In the genomic region with DNA sequence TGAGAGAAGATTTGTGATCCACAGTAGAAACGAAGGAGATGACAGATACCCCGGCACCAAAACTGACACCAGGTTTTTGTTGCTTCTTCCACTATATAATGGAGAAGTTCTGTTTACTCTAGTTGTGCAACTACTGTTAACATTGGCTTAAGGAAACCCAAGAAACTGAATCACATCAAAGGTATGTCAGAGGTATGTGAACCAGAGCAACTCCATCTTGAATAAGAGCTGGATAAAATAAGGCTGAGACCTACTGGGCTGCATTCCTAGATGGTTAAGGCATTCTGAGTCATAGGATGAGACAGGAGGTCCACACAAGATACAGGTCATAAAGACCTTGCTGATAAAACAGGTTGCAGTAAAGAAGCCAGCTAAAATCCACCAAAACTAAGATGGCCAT, we compare ENCODE assay signal across 18 cellular contexts.
DNase-seq lines count a peak whose midpoint lies in the region; ATAC-seq, FAIRE-seq and TF ChIP-seq lines count a peak whose summit lies in the region.
"Had no signal": no experiment of that assay in that cellular context is flagged by ENCODE, and none has a peak within 500 bp of the region (broad histone marks: within the 10 kb centered on the region; RNA-seq: fewer than 3 reads in every experiment).

No MANE protein-coding gene starts in this region.

- H2BK15ac ChIP-seq in IMR-90 (ENCODE audit: low read depth, low read length) = no peak overlapping the region; the same call in 2 of the 3 replicates

- no peak overlapping the region for H4K5ac ChIP-seq in IMR-90 (ENCODE audit: low read depth, low read length)

- H2BK20ac ChIP-seq in IMR-90 (ENCODE audit: low read depth, low read length) = 0 out of 2 replicates have a peak overlapping the region, but pooled peaks have one; percentile 67

- H3K4me2 ChIP-seq in IMR-90 (ENCODE audit: low read depth, low read length) (no peak overlapping the region), keratinocyte (ENCODE audit: control insufficient read depth, extremely low read depth, insufficient read depth, low read depth, low read length) (no peak overlapping the region)

- peak overlapping the region; percentile 55 for H2BK5ac ChIP-seq in IMR-90 (ENCODE audit: low read depth, low read length, poor library complexity, severe bottlenecking)

- peak; percentile 91 for FAIRE-seq in keratinocyte (lab: Jason Lieb, UNC)
- FAIRE-seq: G401.6, HepG2 had no signal

- H3K4ac ChIP-seq in IMR-90 (ENCODE audit: low read depth, low read length) = no peak overlapping the region

- TF ChIP-seq POLR2A in IMR-90 (IDR thresholded peaks at IDR 0.05; ENCODE audit: low read depth, low read length) (no peak), tibial nerve (IDR thresholded peaks at IDR 0.05) (no peak)

- peak overlapping the region; percentile 89 for H3K27ac Mint-ChIP-seq in MCF 10A (ENCODE audit: low read depth, unreplicated experiment)
- H3K27ac Mint-ChIP-seq: activated CD4-positive, alpha-beta T cell treated with anti-CD3 and anti-CD28 coated beads, Interleukin-2, amount 10 ng/mL, durations not matched to agents 7 days and 5 days; B cell; endodermal cell; progenitor cell of endocrine pancreas; T-cell had no signal

- H3K27me3 ChIP-seq in AG04450 (ENCODE audit: control insufficient read depth, insufficient read depth, low read length) (no peaks in the 10 kb centered on the region), IMR-90 (ENCODE audit: control insufficient read depth, insufficient read depth, low read length) (no peaks in the 10 kb centered on the region), keratinocyte (ENCODE audit: control insufficient read depth, extremely low read depth, insufficient read depth, low read length) (no peaks in the 10 kb centered on the region), tibial nerve (no peaks in the 10 kb centered on the region)

- ATAC-seq in IMR-90 (ENCODE audit: low read depth) = peak; percentile 65
- no peak for ATAC-seq in GM21367 (IDR thresholded peaks at IDR 0.05; ENCODE audit: unreplicated experiment)
- ATAC-seq in HG03025 (IDR thresholded peaks at IDR 0.05; ENCODE audit: low FRiP score, unreplicated experiment) = no peak
- ATAC-seq: HepG2, mucosa of descending colon, T-cell had no signal

- H3K14ac ChIP-seq in IMR-90 (replicated peaks; ENCODE audit: low read depth, low read length) = no peak overlapping the region

- no peak overlapping the region for H3K56ac ChIP-seq in IMR-90 (ENCODE audit: extremely low read depth, insufficient read depth, low read length)

- peaks cover 53% of the 10 kb centered on the region for H3K4me1 Mint-ChIP-seq in MCF 10A (ENCODE audit: insufficient read depth, unreplicated experiment)
- H3K4me1 Mint-ChIP-seq: activated CD4-positive, alpha-beta T cell treated with anti-CD3 and anti-CD28 coated beads, Interleukin-2, amount 10 ng/mL, durations not matched to agents 7 days and 5 days; B cell; T-cell had no signal

- no peak for TF ChIP-seq RAD21 in IMR-90 (IDR thresholded peaks at IDR 0.05; ENCODE audit: low read length)

- no peak for TF ChIP-seq EP300 in tibial nerve (IDR thresholded peaks at IDR 0.05)

- H3K27me3 Mint-ChIP-seq in MCF 10A (ENCODE audit: insufficient read depth, unreplicated experiment) = no peaks in the 10 kb centered on the region

- in situ Hi-C loops in IMR-90 (cut with MboI; ENCODE audit: low sequenced_read_pairs) = no loop called here

- H4K8ac ChIP-seq in IMR-90 (ENCODE audit: low read depth in 2 of 2, low read length in 2 of 2) = no peak overlapping the region; a peak in 1 of 4 replicates

- POLR2A ChIA-PET in AG04450 (lab: Yijun Ruan, JAX) (interaction anchor here (0.6 kb wide), 1 partner anchor 41 kb away, joined by 5 read pairs; no protein-coding TSS in a partner anchor), IMR-90 (lab: Charles Lee; ENCODE audit: unreplicated experiment) (no interaction called here), MCF 10A (lab: Yijun Ruan, JAX) (interaction anchor here (20.2 to 38.6 kb wide), 3 partner anchors 14 to 39 kb away, joined by 596 to 6956 read pairs (median 2930); no protein-coding TSS in a partner anchor)

- no peak overlapping the region for H3K23ac ChIP-seq in IMR-90 (ENCODE audit: low read depth, low read length)

- H3K79me2 ChIP-seq in keratinocyte (ENCODE audit: control insufficient read depth, insufficient read depth, low read length) = no peaks in the 10 kb centered on the region

- peak overlapping the region; percentile 44; the same call in 1 of the 2 replicates for H2AK5ac ChIP-seq in IMR-90 (ENCODE audit: low read depth, low read length)

- WGBS in IMR-90 (ENCODE audit: extremely low coverage in 2 of 2, insufficient read length in 1 of 2), 2 experiments = no CpG with 5 or more reads among the region's 2 CpGs
- 89 to 92% methylated on average over 2 of the region's 2 CpGs for WGBS in tibial nerve, 2 donors

- peaks cover 3% of the 10 kb centered on the region for H3K9me3 ChIP-seq in AG04450 (ENCODE audit: control insufficient read depth, insufficient read depth, low read length)
- H3K9me3 ChIP-seq in IMR-90 (ENCODE audit: control insufficient read depth, insufficient read depth, low read length) = peaks cover 2% of the 10 kb centered on the region; the same call in 1 of the 2 replicates
- no peaks in the 10 kb centered on the region for H3K9me3 ChIP-seq in keratinocyte (ENCODE audit: control insufficient read depth, low read depth, low read length)
- no peaks in the 10 kb centered on the region for H3K9me3 ChIP-seq in tibial nerve
- H3K9me3 ChIP-seq: mucosa of descending colon had no signal

- H4K20me1 ChIP-seq in IMR-90 (ENCODE audit: insufficient read depth, low read length) = no peaks in the 10 kb centered on the region
- H4K20me1 ChIP-seq in keratinocyte (ENCODE audit: control insufficient read depth, extremely low read depth, insufficient read depth, low read length) = no peaks in the 10 kb centered on the region

- BruUV-seq in IMR-90 (replicated peaks; lab: Mats Ljungman, UMichigan) (no TSS peak), MCF 10A (replicated peaks; lab: Mats Ljungman, UMichigan) (no TSS peak)

- intact Hi-C loops in IMR-90 (cut with micrococcal nuclease) = loop anchor here (1.0 kb wide), 1 partner anchor 55 kb away; no protein-coding TSS in a partner anchor
- intact Hi-C loops in MCF 10A (cut with micrococcal nuclease) = loop anchor here (10.0 kb wide), 1 partner anchor 245 kb away; a partner anchor contains a TSS

- peak; percentile 67 for DNase-seq in AG04450 (ENCODE audit: low read depth, low spot score)
- peak; percentile 95 for DNase-seq in IMR-90
- DNase-seq in MCF 10A (ENCODE audit: unreplicated experiment) = peak; percentile 61
- no peak for DNase-seq in keratinocyte (ENCODE audit: low read depth, low spot score)
- DNase-seq in NCI-H1694 (lab: John Stamatoyannopoulos, UW) = no peak
- DNase-seq in tibial nerve (ENCODE audit: low spot score in 2 of 2) = no peak
- DNase-seq: activated CD4-positive, alpha-beta T cell treated with anti-CD3 and anti-CD28 coated beads, Interleukin-2, amount 10 ng/mL, durations not matched to agents 7 days and 5 days; endodermal cell; mucosa of descending colon; NCI-H1436; stimulated activated CD4-positive, alpha-beta T cell treated with anti-CD3 and anti-CD28 coated beads, Interleukin-1b, Interleukin-23, amount 100 ng/mL, for 48 hours; T-cell had no signal

- no peak overlapping the region for H3K4me3 Mint-ChIP-seq in MCF 10A (ENCODE audit: unreplicated experiment)
- H3K4me3 Mint-ChIP-seq: activated CD4-positive, alpha-beta T cell treated with anti-CD3 and anti-CD28 coated beads, Interleukin-2, amount 10 ng/mL, durations not matched to agents 7 days and 5 days; B cell; endodermal cell; T-cell had no signal

- H4K91ac ChIP-seq in IMR-90 (ENCODE audit: insufficient read depth, low read depth, low read length) = no peak overlapping the region

- H3K27ac ChIP-seq in AG04450 (ENCODE audit: low read depth, low read length) = peak overlapping the region; percentile 33
- H3K27ac ChIP-seq in IMR-90 (ENCODE audit: insufficient read depth, low read length) = no peak overlapping the region
- H3K27ac ChIP-seq in keratinocyte (ENCODE audit: control insufficient read depth, insufficient read depth, low read length) = peak overlapping the region; percentile 98
- H3K27ac ChIP-seq in tibial nerve = no peak overlapping the region

- no peak overlapping the region for H2AFZ ChIP-seq in IMR-90 (replicated peaks; ENCODE audit: low read length, poor library complexity)
- H2AFZ ChIP-seq in keratinocyte (ENCODE audit: control insufficient read depth, low read length) = no peak overlapping the region

- H2BK120ac ChIP-seq in IMR-90 (ENCODE audit: low read depth, low read length) = peak overlapping the region; percentile 73; the same call in 1 of the 2 replicates

- no peak overlapping the region for H2AK9ac ChIP-seq in IMR-90 (replicated peaks; ENCODE audit: low read depth, low read length, poor library complexity)

- H3K36me3 ChIP-seq in IMR-90 (ENCODE audit: control insufficient read depth, insufficient read depth, low read length) (no peaks in the 10 kb centered on the region), keratinocyte (ENCODE audit: control insufficient read depth in 2 of 2, extremely low read depth in 1 of 2, insufficient read depth in 2 of 2, low read length in 2 of 2) (no peaks in the 10 kb centered on the region), tibial nerve (no peaks in the 10 kb centered on the region)

- H3K9me1 ChIP-seq in IMR-90 (ENCODE audit: insufficient read depth, low read length) (no peaks in the 10 kb centered on the region; the same call in 1 of the 2 replicates), keratinocyte (ENCODE audit: control insufficient read depth, extremely low read depth, insufficient read depth, low read length) (no peaks in the 10 kb centered on the region)

- H3K36me3 Mint-ChIP-seq in MCF 10A (ENCODE audit: insufficient read depth, unreplicated experiment) = no peaks in the 10 kb centered on the region
- H3K36me3 Mint-ChIP-seq: T-cell had no signal

- H3K9ac ChIP-seq in IMR-90 (ENCODE audit: low read depth, low read length) (no peak overlapping the region), keratinocyte (ENCODE audit: control insufficient read depth, extremely low read depth, insufficient read depth, low read length) (no peak overlapping the region)

- no peaks in the 10 kb centered on the region for H3K9me3 Mint-ChIP-seq in MCF 10A (ENCODE audit: unreplicated experiment)
- H3K9me3 Mint-ChIP-seq: activated CD4-positive, alpha-beta T cell treated with anti-CD3 and anti-CD28 coated beads, Interleukin-2, amount 10 ng/mL, durations not matched to agents 7 days and 5 days; endodermal cell; T-cell had no signal

- H3K4me3 ChIP-seq in AG04450 (ENCODE audit: low read depth, low read length) (no peak overlapping the region), IMR-90 (ENCODE audit: insufficient read depth, low read depth, low read length) (no peak overlapping the region), keratinocyte (ENCODE audit: control insufficient read depth in 2 of 3, extremely low read depth in 1 of 3, insufficient read depth in 2 of 3, low read depth in 1 of 3, low read length in 3 of 3) (no peak overlapping the region), tibial nerve (no peak overlapping the region)
- H3K4me3 ChIP-seq: mucosa of descending colon had no signal

- CTCF ChIA-PET in AG04450 (lab: Charles Lee) (interaction anchor here (1.4 kb wide), 1 partner anchor 25 kb away, joined by 4 read pairs; no protein-coding TSS in a partner anchor), IMR-90 (lab: Yijun Ruan, JAX) (no interaction called here), MCF 10A (lab: Yijun Ruan, JAX) (interaction anchor here (0.6 to 17.4 kb wide), 5 partner anchors 11 to 1045 kb away, joined by 3 to 368 read pairs (median 4); no protein-coding TSS in a partner anchor)

- H3K4me1 ChIP-seq in IMR-90 (ENCODE audit: control insufficient read depth, insufficient read depth, low read length) = peaks cover 14% of the 10 kb centered on the region
- H3K4me1 ChIP-seq in keratinocyte (ENCODE audit: control insufficient read depth, extremely low read depth, insufficient read depth, low read length) = peaks cover 79% of the 10 kb centered on the region
- H3K4me1 ChIP-seq in tibial nerve = peaks cover 0 to 19% (median 0%) of the 10 kb centered on the region in 4 donors

- dilution Hi-C loops in IMR-90 (cut with HindIII; ENCODE audit: low sequenced_read_pairs, unreplicated experiment) = no loop called here
- dilution Hi-C loops in keratinocyte (cut with MboI; ENCODE audit: extremely low pct_ligation_motif_present, low sequenced_read_pairs) = no loop called here

- peak overlapping the region; percentile 54; the same call in 1 of the 2 replicates for H3K18ac ChIP-seq in IMR-90 (ENCODE audit: low read depth, low read length)

- TF ChIP-seq CTCF in AG04450 (IDR thresholded peaks at IDR 0.05; ENCODE audit: low read depth, low read length) (no peak), IMR-90 (conservative IDR thresholded peaks at IDR 0.05; ENCODE audit: low read depth, low read length) (no peak), MCF 10A (IDR thresholded peaks at IDR 0.05; ENCODE audit: unreplicated experiment) (no peak), keratinocyte (optimal IDR thresholded peaks at IDR 0.05 in 1 of 3, IDR thresholded peaks at IDR 0.05 in 1 of 3, conservative IDR thresholded peaks at IDR 0.05 in 1 of 3; ENCODE audit: extremely low read depth in 1 of 3, insufficient read depth in 2 of 3, low read length in 3 of 3) (no peak), tibial nerve (IDR thresholded peaks at IDR 0.05) (no peak)

- no peaks in the 10 kb centered on the region for H3K79me1 ChIP-seq in IMR-90 (ENCODE audit: low read depth in 1 of 2, low read length in 2 of 2)

Comparison
In these comparisons a context has a peak if more than half of its experiments do, and no peak if none do; other contexts are left out.
1. DNase-seq: peak in AG04450 (single experiment), IMR-90 (single experiment) and MCF 10A (single experiment); none in keratinocyte (single experiment), NCI-H1694 (single experiment) and tibial nerve (0 of 2).
2. H3K27ac ChIP-seq: peak in AG04450 (single experiment) and keratinocyte (single experiment); none in IMR-90 (single experiment) and tibial nerve (0 of 4).